8 cellular contexts compared by ENCODE assay signal in the genomic region with DNA sequence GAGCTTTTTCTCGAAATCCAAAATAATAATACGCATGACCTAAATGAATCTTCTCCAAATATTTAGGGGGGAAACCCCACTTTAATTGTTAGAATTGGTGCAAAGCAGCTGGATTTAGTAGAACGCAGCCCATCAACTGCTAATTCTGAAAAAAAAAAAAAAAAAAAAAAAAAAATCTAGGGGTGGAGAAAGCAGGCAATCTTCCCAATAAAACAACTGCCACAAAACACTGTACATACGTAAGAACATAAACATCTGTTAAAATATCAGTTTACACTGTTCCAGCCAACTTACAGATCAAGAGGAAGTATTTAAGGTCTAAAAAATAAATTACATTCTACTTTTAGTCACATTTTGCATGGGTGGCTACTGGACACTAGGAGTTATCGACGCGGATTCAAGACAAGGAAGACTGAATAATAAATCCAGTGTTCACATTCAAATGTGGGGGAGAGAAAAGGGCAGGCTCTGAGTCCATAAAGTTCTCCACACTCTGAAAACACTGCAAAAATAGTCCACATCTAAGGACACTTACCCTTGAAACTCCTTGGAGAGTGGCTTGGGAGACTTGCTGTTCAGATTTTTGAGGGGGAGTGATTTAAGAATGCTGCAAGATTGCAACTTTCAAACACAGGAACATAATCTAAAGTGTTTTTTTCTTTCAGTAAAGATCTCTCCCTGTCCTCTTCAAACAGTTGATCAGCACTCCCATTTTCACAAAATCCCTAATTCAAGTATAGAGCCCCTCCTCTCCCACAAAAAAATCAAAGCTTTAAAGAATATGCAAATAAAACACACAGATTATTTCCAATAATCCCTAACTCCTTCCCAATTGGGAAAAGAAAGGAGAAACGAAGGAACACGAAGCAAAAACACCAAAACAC. TPM values are rescaled to one million over a fixed set of nuclear protein-coding genes. Genes with fewer than 3 reads are reported as not detected.
DNase-seq lines count a peak whose midpoint lies in the region; ATAC-seq and TF ChIP-seq lines count a peak whose summit lies in the region.

No MANE protein-coding gene starts in this region.

- peak overlapping the region; percentile 99 for H3K4me3 Mint-ChIP-seq in central memory CD8-positive, alpha-beta T cell

- H3K4me3 ChIP-seq in NB4 (ENCODE audit: low read depth, low read length) (peak overlapping the region; percentile 93), mesodermal cell (ENCODE audit: extremely low read depth, insufficient read depth, low read length, poor library complexity, severe bottlenecking) (peak overlapping the region; percentile 98), uterus (peak overlapping the region; percentile 82 to 89)

- no peak for TF ChIP-seq POLR2A in NB4 (IDR thresholded peaks at IDR 0.05; ENCODE audit: extremely low read depth, insufficient read length)
- no peak for TF ChIP-seq POLR2A in uterus (IDR thresholded peaks at IDR 0.05)

- 0% methylated on average over 1 of the region's 9 CpGs; no CpG with 5 or more reads in 1 of the 2 experiments for WGBS in mesodermal cell (ENCODE audit: insufficient coverage in 2 of 2), 2 experiments

- H3K27ac Mint-ChIP-seq in central memory CD8-positive, alpha-beta T cell (ENCODE audit: low read depth): peak overlapping the region; percentile 99

- TF ChIP-seq CTCF in NB4 (IDR thresholded peaks at IDR 0.05; ENCODE audit: low read depth, low read length) (no peak), uterus (IDR thresholded peaks at IDR 0.05) (no peak)

- DNase-seq in ELR (ENCODE audit: low read depth) (peak; percentile 36), NB4 (ENCODE audit: low read depth) (peak; percentile 11), uterus (no peak), activated gamma-delta T cell treated with Interleukin-2 at 50 U/mL for 16 hours (no peak), NCI-H2081 treated with DMSO at 0.1 percent for 48 hours (lab: John Stamatoyannopoulos, UW) (no peak)
- DNase-seq in central memory CD8-positive, alpha-beta T cell (ENCODE audit: low spot score in 2 of 2): no peak

- no peak for ATAC-seq in central memory CD8-positive, alpha-beta T cell (replicated peaks; ENCODE audit: extremely low read depth, poor library complexity, severe bottlenecking)
- ATAC-seq in GM18870 (IDR thresholded peaks at IDR 0.05; ENCODE audit: unreplicated experiment): no peak

- H3K27me3 ChIP-seq in uterus: no peaks in the 10 kb centered on the region

- H3K9me3 Mint-ChIP-seq in central memory CD8-positive, alpha-beta T cell: no peaks in the 10 kb centered on the region

- intact Hi-C loops in uterus (cut with DNase I; ENCODE audit: low total_unique reads): no loop called here

- peaks cover 19% of the 10 kb centered on the region for H3K36me3 Mint-ChIP-seq in central memory CD8-positive, alpha-beta T cell (ENCODE audit: insufficient read depth)

- no peaks in the 10 kb centered on the region for H3K27me3 Mint-ChIP-seq in central memory CD8-positive, alpha-beta T cell

- H3K9me3 ChIP-seq in mesodermal cell (ENCODE audit: control insufficient read depth, low read length) (no peaks in the 10 kb centered on the region), uterus (no peaks in the 10 kb centered on the region)

- peaks cover 41% of the 10 kb centered on the region for H3K4me1 Mint-ChIP-seq in central memory CD8-positive, alpha-beta T cell

- H3K27ac ChIP-seq in mesodermal cell (ENCODE audit: low read depth, low read length, severe bottlenecking) (peak overlapping the region; percentile 99), uterus (peak overlapping the region; percentile 99)

- no peaks in the 10 kb centered on the region for H3K4me1 ChIP-seq in mesodermal cell (ENCODE audit: control insufficient read depth, insufficient read depth, low read length, poor library complexity, severe bottlenecking)
- H3K4me1 ChIP-seq in uterus: peaks cover 0 to 11% of the 10 kb centered on the region in 2 donors

- H3K36me3 ChIP-seq in mesodermal cell (ENCODE audit: control insufficient read depth, insufficient read depth, low read length) (peaks cover 35% of the 10 kb centered on the region), uterus (no peaks in the 10 kb centered on the region)

RNA-seq across cellular contexts. Expression of gene APPBP2, which starts 1.3 kb away (rescaled TPM):
- 29.5 TPM for polyA plus RNA-seq in mesodermal cell (2013, experiment 1 of 2)
- polyA plus RNA-seq in mesodermal cell (2013, experiment 2 of 2): 24.1 TPM
- 100 to 1,000 TPM in 1 of 4 donors, 10 to 100 TPM in 3; 13.8 to 103 (median 36.2) TPM for total RNA-seq in uterus

Comparison
In these comparisons a context has a peak if more than half of its experiments do, and no peak if none do; other contexts are left out.
1. DNase-seq: peak in ELR (single experiment) and NB4 (single experiment); none in central memory CD8-positive, alpha-beta T cell (0 of 2), uterus (0 of 2), activated gamma-delta T cell treated with Interleukin-2 at 50 U/mL for 16 hours (single experiment) and NCI-H2081 treated with DMSO at 0.1 percent for 48 hours (single experiment).
2. Peak in every context shown above with its lines, with median percentiles within 50 percentile points of each other: H3K4me3 ChIP-seq.